In the genomic region with DNA sequence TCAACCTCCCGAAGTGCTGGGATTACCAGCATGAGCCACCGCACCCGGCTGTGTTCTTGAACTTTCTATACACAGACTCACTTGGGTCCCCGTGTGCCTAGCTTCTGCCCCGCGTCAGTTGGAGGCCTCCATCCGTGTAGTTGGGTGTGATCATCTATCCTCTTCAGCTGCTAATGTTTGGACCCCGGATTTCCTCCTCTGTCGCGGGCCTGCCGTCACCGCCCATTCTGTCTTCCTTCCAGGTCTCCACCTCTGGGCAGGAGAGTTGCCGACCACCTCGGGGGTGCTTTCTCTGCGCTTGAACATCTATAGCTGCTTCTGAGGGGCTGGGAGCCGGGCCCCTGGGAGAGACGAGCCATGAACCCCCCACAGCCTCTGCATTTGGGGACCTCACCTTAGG, we compare ENCODE assay signal across 15 cellular contexts. TPM values are rescaled to one million over a fixed set of nuclear protein-coding genes. Genes with fewer than 3 reads are reported as not detected.
DNase-seq lines count a peak whose midpoint lies in the region; ATAC-seq and TF ChIP-seq lines count a peak whose summit lies in the region.
"Had no signal": no experiment of that assay in that cellular context is flagged by ENCODE, and none has a peak within 500 bp of the region (broad histone marks: within the 10 kb centered on the region; RNA-seq: fewer than 3 reads in every experiment).

No MANE protein-coding gene starts in this region.

- no peaks in the 10 kb centered on the region for H3K9me3 ChIP-seq in adrenal gland (replicated peaks in 1 of 3)
- no peaks in the 10 kb centered on the region for H3K9me3 ChIP-seq in suprapubic skin
- H3K9me3 ChIP-seq: mucosa of descending colon, SJSA1 had no signal

- H3K4me1 ChIP-seq in adrenal gland (replicated peaks in 1 of 2) (peaks cover 68 to 87% of the 10 kb centered on the region in 2 donors), suprapubic skin (peaks cover 92% of the 10 kb centered on the region)

- H3K4me3 ChIP-seq in adrenal gland (no peak overlapping the region), suprapubic skin (no peak overlapping the region)
- H3K4me3 ChIP-seq: mucosa of descending colon, SJSA1 had no signal

- TF ChIP-seq CTCF in adrenal gland (IDR thresholded peaks at IDR 0.05) (no peak), suprapubic skin (IDR thresholded peaks at IDR 0.05) (no peak)

- CTCF ChIA-PET in activated CD8-positive, alpha-beta memory T cell treated with anti-CD3 and anti-CD28 coated beads, Interleukin-2, amount 10 ng/mL, durations not matched to agents 7 days and 5 days (lab: Charles Lee) = interaction anchor here (0.8 to 22.7 kb wide), 18 partner anchors 8 to 322 kb away, joined by 3 to 661 read pairs (median 14); a partner anchor contains a TSS

- peak overlapping the region; percentile 86 for H3K27ac Mint-ChIP-seq in activated CD8-positive, alpha-beta memory T cell treated with anti-CD3 and anti-CD28 coated beads, Interleukin-2, amount 10 ng/mL, durations not matched to agents 7 days and 5 days
- no peak overlapping the region for H3K27ac Mint-ChIP-seq in memory B cell

- H3K27me3 ChIP-seq in adrenal gland (no peaks in the 10 kb centered on the region), suprapubic skin (no peaks in the 10 kb centered on the region)
- H3K27me3 ChIP-seq: SJSA1 had no signal

- no peak for TF ChIP-seq POLR2A in adrenal gland (IDR thresholded peaks at IDR 0.05)
- TF ChIP-seq POLR2A in suprapubic skin (IDR thresholded peaks at IDR 0.05) = no peak

- peaks cover 36% of the 10 kb centered on the region for H3K4me1 Mint-ChIP-seq in activated CD8-positive, alpha-beta memory T cell treated with anti-CD3 and anti-CD28 coated beads, Interleukin-2, amount 10 ng/mL, durations not matched to agents 7 days and 5 days
- H3K4me1 Mint-ChIP-seq in memory B cell = peaks cover 20% of the 10 kb centered on the region

- H3K36me3 Mint-ChIP-seq in activated CD8-positive, alpha-beta memory T cell treated with anti-CD3 and anti-CD28 coated beads, Interleukin-2, amount 10 ng/mL, durations not matched to agents 7 days and 5 days = no peaks in the 10 kb centered on the region
- no peaks in the 10 kb centered on the region for H3K36me3 Mint-ChIP-seq in memory B cell
- H3K36me3 Mint-ChIP-seq: stimulated activated naive B cell treated with anti-CD40 and anti-IgM and Interleukin-4, amounts not matched to agents 10 μg/mL and 1 μg/mL and 100 μg/mL, for 72 hours had no signal

- H3K4me3 Mint-ChIP-seq in activated CD8-positive, alpha-beta memory T cell treated with anti-CD3 and anti-CD28 coated beads, Interleukin-2, amount 10 ng/mL, durations not matched to agents 7 days and 5 days = no peak overlapping the region
- H3K4me3 Mint-ChIP-seq in memory B cell = peak overlapping the region; percentile 0

- peak overlapping the region in 3 of 5 donors; percentile 73 to 99 (median 99) for H3K27ac ChIP-seq in adrenal gland
- peak overlapping the region; percentile 49 for H3K27ac ChIP-seq in suprapubic skin
- H3K27ac ChIP-seq: SJSA1 had no signal

- no peak for ATAC-seq in activated CD8-positive, alpha-beta memory T cell treated with anti-CD3 and anti-CD28 coated beads, Interleukin-2, amount 10 ng/mL, durations not matched to agents 7 days and 5 days
- no peak for ATAC-seq in memory B cell (ENCODE audit: low read depth)
- ATAC-seq in GM18870 (IDR thresholded peaks at IDR 0.05; ENCODE audit: unreplicated experiment) = no peak
- no peak for ATAC-seq in GM18909 (IDR thresholded peaks at IDR 0.05; ENCODE audit: poor library complexity, unreplicated experiment)
- ATAC-seq: mucosa of descending colon had no signal

- no peaks in the 10 kb centered on the region for H3K9me3 Mint-ChIP-seq in activated CD8-positive, alpha-beta memory T cell treated with anti-CD3 and anti-CD28 coated beads, Interleukin-2, amount 10 ng/mL, durations not matched to agents 7 days and 5 days (ENCODE audit: low read depth)
- no peaks in the 10 kb centered on the region for H3K9me3 Mint-ChIP-seq in memory B cell
- H3K9me3 Mint-ChIP-seq: stimulated activated naive B cell treated with anti-CD40 and anti-IgM and Interleukin-4, amounts not matched to agents 10 μg/mL and 1 μg/mL and 100 μg/mL, for 72 hours had no signal

- WGBS in adrenal gland, 4 donors = 31 to 60% (median 51%) methylated on average over 12 to 17 of the region's 17 CpGs
- 66% methylated on average over 13 of the region's 17 CpGs for WGBS in suprapubic skin

- peaks cover 46% of the 10 kb centered on the region for H3K27me3 Mint-ChIP-seq in activated CD8-positive, alpha-beta memory T cell treated with anti-CD3 and anti-CD28 coated beads, Interleukin-2, amount 10 ng/mL, durations not matched to agents 7 days and 5 days
- peaks cover 19% of the 10 kb centered on the region for H3K27me3 Mint-ChIP-seq in memory B cell

- DNase-seq in activated CD8-positive, alpha-beta memory T cell treated with anti-CD3 and anti-CD28 coated beads, Interleukin-2, amount 10 ng/mL, durations not matched to agents 7 days and 5 days = no peak
- DNase-seq in activated CD8-positive, alpha-beta memory T cell treated with anti-CD3 and anti-CD28 coated beads, Interleukin-2, amount 50 U/mL, for 4 hours = no peak
- DNase-seq in adrenal gland = no peak
- DNase-seq in memory B cell (ENCODE audit: low spot score in 2 of 2) = no peak
- no peak for DNase-seq in suprapubic skin (ENCODE audit: low spot score in 2 of 2)
- no peak for DNase-seq in occipital lobe (lab: John Stamatoyannopoulos, UW)
- DNase-seq: NCI-H2171 had no signal

- H3K36me3 ChIP-seq in adrenal gland (replicated peaks in 1 of 2) = peaks cover 0 to 25% of the 10 kb centered on the region in 2 donors
- H3K36me3 ChIP-seq in suprapubic skin = peaks cover 30% of the 10 kb centered on the region

- TF ChIP-seq EP300 in suprapubic skin (IDR thresholded peaks at IDR 0.05) = no peak

- intact Hi-C loops in adrenal gland (cut with DNase I) = no loop called here

RNA-seq across cellular contexts. Expression of a gene that starts 5.5 kb away (rescaled TPM):
- under 1 TPM; 0.42 to 0.47 TPM for total RNA-seq in activated CD8-positive, alpha-beta memory T cell treated with anti-CD3 and anti-CD28 coated beads, Interleukin-2, amount 10 ng/mL, durations not matched to agents 7 days and 5 days
- total RNA-seq in adrenal gland = 100 to 1,000 TPM in 5 of 8 donors, 10 to 100 TPM in 3; 74.4 to 159 (median 125) TPM
- polyA plus RNA-seq in adrenal gland = 10 to 100 TPM; 19.7 to 65.1 (median 39.5) TPM
- total RNA-seq in suprapubic skin = 10 to 100 TPM; 32.1 to 93.7 (median 80.9) TPM
- 0.94 TPM for total RNA-seq in occipital lobe

RNA-seq across cellular contexts. Expression of a gene that starts 14.1 kb away (rescaled TPM):
- not detected for total RNA-seq in activated CD8-positive, alpha-beta memory T cell treated with anti-CD3 and anti-CD28 coated beads, Interleukin-2, amount 10 ng/mL, durations not matched to agents 7 days and 5 days
- under 1 TPM in 1 of 8 donors, not detected in 7; 0.42 TPM for total RNA-seq in adrenal gland
- 1 to 10 TPM in 1 of 3 donors, under 1 TPM in 2; 0.42 to 1.4 (median 0.47) TPM for polyA plus RNA-seq in adrenal gland
- total RNA-seq in suprapubic skin = not detected
- total RNA-seq in occipital lobe = not detected
- total RNA-seq: A172, dermis microvascular lymphatic vessel endothelial cell, renal cortical epithelial cell, SJSA1 had no signal

RNA-seq across cellular contexts. Expression of a gene that starts 42.8 kb away (rescaled TPM):
- 10 to 100 TPM; 76.9 to 85.9 TPM for total RNA-seq in activated CD8-positive, alpha-beta memory T cell treated with anti-CD3 and anti-CD28 coated beads, Interleukin-2, amount 10 ng/mL, durations not matched to agents 7 days and 5 days
- total RNA-seq in adrenal gland (10 to 100 TPM; 30.6 to 93.3 (median 65.6) TPM), suprapubic skin (100 to 1,000 TPM in 1 of 4 donors, 10 to 100 TPM in 3; 52.8 to 124 (median 65.3) TPM), occipital lobe (32.0 TPM)
- 100 to 1,000 TPM in 2 of 3 donors, 10 to 100 TPM in 1; 42.4 to 160 (median 107) TPM for polyA plus RNA-seq in adrenal gland

RNA-seq across cellular contexts. Expression of a gene that starts 46.6 kb away (rescaled TPM):
- total RNA-seq in activated CD8-positive, alpha-beta memory T cell treated with anti-CD3 and anti-CD28 coated beads, Interleukin-2, amount 10 ng/mL, durations not matched to agents 7 days and 5 days = under 1 TPM in 1 of 2 experiments, not detected in 1; 0.16 TPM
- total RNA-seq in adrenal gland (10 to 100 TPM; 14.0 to 34.2 (median 20.9) TPM), suprapubic skin (10 to 100 TPM; 12.2 to 17.3 (median 14.8) TPM), occipital lobe (2.0 TPM)
- 10 to 100 TPM in 2 of 3 donors, 1 to 10 TPM in 1; 4.7 to 24.4 (median 17.4) TPM for polyA plus RNA-seq in adrenal gland

Comparison
In these comparisons a context has a peak if more than half of its experiments do, and no peak if none do; other contexts are left out.
1. RNA of a gene that starts 5.5 kb away (total RNA-seq): 74.4 to 159 TPM in adrenal gland and 32.1 to 93.7 TPM in suprapubic skin; 0.94 TPM in occipital lobe (single experiment) and 0.42 to 0.47 TPM in activated CD8-positive, alpha-beta memory T cell treated with anti-CD3 and anti-CD28 coated beads, Interleukin-2, amount 10 ng/mL, durations not matched to agents 7 days and 5 days; every median in the first group is over 10 times any median in the second.